8 cellular contexts compared by ENCODE assay signal in genomic region chr20:31605031-31605901, GRCh38. TPM values are rescaled to one million over a fixed set of nuclear protein-coding genes. Genes with fewer than 3 reads are reported as not detected.
A peak's percentile ranks its signal among the peaks of the same experiment; 100 is the strongest.
DNase-seq lines count a peak whose midpoint lies in the region; ATAC-seq and TF ChIP-seq lines count a peak whose summit lies in the region.

Gene ID1 (plus strand): TSS chr20:31605289. CDS start chr20:31605388, 99 bp downstream.

- H3K9me3 ChIP-seq in MM.1S (replicated peaks; ENCODE audit: insufficient read depth, low read length) = no peaks in the 10 kb centered on the region

- 0 out of 2 replicates have a peak, but pooled peaks cover 2% of the 10 kb centered on the region for H3F3A ChIP-seq in MM.1S (ENCODE audit: insufficient read depth, low read length)

- peak; percentile 100 for DNase-seq in ELR (ENCODE audit: low read depth)
- peak; percentile 95 for DNase-seq in HCEC 1CT
- DNase-seq in MM.1S = peak; percentile 91
- DNase-seq in SHP77 (lab: John Stamatoyannopoulos, UW) = peak; percentile 95
- peak; percentile 96 for DNase-seq in activated effector memory CD4-positive, alpha-beta T cell treated with anti-CD3 and anti-CD28 coated beads, Interleukin-2, amount 50 U/mL, for 16 hours
- peak; percentile 92 for DNase-seq in fibroblast of peridontal ligament (ENCODE audit: extremely low read depth)
- peak; percentile 88 for DNase-seq in natural killer cell treated with Interleukin-12 subunit alpha and Interleukin-12 subunit beta and Interleukin-15 and Interleukin-18, amount 100 ng/mL, for 72 hours (ENCODE audit: low spot score)
- peak; percentile 72 to 88 (median 83) for DNase-seq in stimulated activated naive CD4-positive, alpha-beta T cell (lab: John Stamatoyannopoulos, UW)

- peak within 1 kb of the TSS in 1 of 2 donors; percentile 49 for H3K27ac Mint-ChIP-seq in natural killer cell treated with Interleukin-12 subunit alpha and Interleukin-12 subunit beta and Interleukin-15 and Interleukin-18, amount 100 ng/mL, for 72 hours

- peak; percentile 88 to 92 for ATAC-seq in natural killer cell treated with Interleukin-12 subunit alpha and Interleukin-12 subunit beta and Interleukin-15 and Interleukin-18, amount 100 ng/mL, for 72 hours

- H2AFZ ChIP-seq in MM.1S (ENCODE audit: low read length) = peak within 1 kb of the TSS; percentile 77

- H3K27ac ChIP-seq in MM.1S (ENCODE audit: low read length) = no peak within 1 kb of the TSS

- peaks cover 12% of the 10 kb centered on the region for H3K27me3 ChIP-seq in MM.1S (replicated peaks; ENCODE audit: insufficient read depth, low read length)

- H3K4me1 ChIP-seq in MM.1S (ENCODE audit: low read length) = no peaks in the 10 kb centered on the region; the same call in 1 of the 2 replicates

- no peaks in the 10 kb centered on the region for H4K20me1 ChIP-seq in MM.1S (ENCODE audit: insufficient read depth, low read length)

- H3K4me3 Mint-ChIP-seq in natural killer cell treated with Interleukin-12 subunit alpha and Interleukin-12 subunit beta and Interleukin-15 and Interleukin-18, amount 100 ng/mL, for 72 hours = peak within 1 kb of the TSS; percentile 84

- H3K36me3 ChIP-seq in MM.1S (replicated peaks; ENCODE audit: insufficient read depth, low read length) = no peaks in the 10 kb centered on the region

- peak within 1 kb of the TSS; percentile 39 for H3K9ac ChIP-seq in MM.1S (ENCODE audit: low read length)

- no peak for TF ChIP-seq CTCF in MM.1S (IDR thresholded peaks at IDR 0.05; ENCODE audit: low read length)

- no peaks in the 10 kb centered on the region for H3K9me2 ChIP-seq in MM.1S (replicated peaks; ENCODE audit: insufficient read depth, low read length)

- H3K4me1 Mint-ChIP-seq in natural killer cell treated with Interleukin-12 subunit alpha and Interleukin-12 subunit beta and Interleukin-15 and Interleukin-18, amount 100 ng/mL, for 72 hours (ENCODE audit: low read depth in 2 of 2) = peaks cover 21 to 30% of the 10 kb centered on the region in 2 donors

- H3K36me3 Mint-ChIP-seq in natural killer cell treated with Interleukin-12 subunit alpha and Interleukin-12 subunit beta and Interleukin-15 and Interleukin-18, amount 100 ng/mL, for 72 hours = no peaks in the 10 kb centered on the region

- H3K9me3 Mint-ChIP-seq in natural killer cell treated with Interleukin-12 subunit alpha and Interleukin-12 subunit beta and Interleukin-15 and Interleukin-18, amount 100 ng/mL, for 72 hours = no peaks in the 10 kb centered on the region

- H3K4me3 ChIP-seq in MM.1S (ENCODE audit: low read length) = peak within 1 kb of the TSS; percentile 77

- peak within 1 kb of the TSS; percentile 96 for H3K4me2 ChIP-seq in MM.1S (ENCODE audit: low read depth, low read length)

- no peaks in the 10 kb centered on the region for H3K79me2 ChIP-seq in MM.1S (ENCODE audit: low read length)

- peaks cover 19 to 29% of the 10 kb centered on the region in 2 donors for H3K27me3 Mint-ChIP-seq in natural killer cell treated with Interleukin-12 subunit alpha and Interleukin-12 subunit beta and Interleukin-15 and Interleukin-18, amount 100 ng/mL, for 72 hours

RNA-seq across cellular contexts. Expression of gene ID1, which starts in this region (rescaled TPM):
- total RNA-seq in natural killer cell treated with Interleukin-12 subunit alpha and Interleukin-12 subunit beta and Interleukin-15 and Interleukin-18, amount 100 ng/mL, for 72 hours = 1 to 10 TPM in 1 of 2 donors, under 1 TPM in 1; 0.52 to 1.4 TPM
